In genomic region chr13:95564091-95564490, GRCh38 we compare ENCODE assay signal across 16 cellular contexts. TPM values are rescaled to one million over a fixed set of nuclear protein-coding genes. Genes with fewer than 3 reads are reported as not detected.
DNase-seq lines count a peak whose midpoint lies in the region; ATAC-seq and TF ChIP-seq lines count a peak whose summit lies in the region.
"Had no signal": no experiment of that assay in that cellular context is flagged by ENCODE, and none has a peak within 500 bp of the region (broad histone marks: within the 10 kb centered on the region; RNA-seq: fewer than 3 reads in every experiment).

No MANE protein-coding gene starts in this region.

- no peak overlapping the region for H4K5ac ChIP-seq in IMR-90 (ENCODE audit: low read depth, low read length)

- H3K9me1 ChIP-seq in IMR-90 (ENCODE audit: insufficient read depth, low read length), result no peaks in the 10 kb centered on the region

- POLR2A ChIA-PET in IMR-90 (lab: Charles Lee; ENCODE audit: unreplicated experiment) (no interaction called here), RWPE1 (lab: Yijun Ruan, JAX; ENCODE audit: low non-redundant PET) (no interaction called here)

- no peaks in the 10 kb centered on the region for H4K20me1 ChIP-seq in BLaER1 treated with 17β-estradiol and CSF1 and Interleukin-3, amounts not matched to agents 10 nM and 100 nM
- H4K20me1 ChIP-seq in IMR-90 (ENCODE audit: insufficient read depth, low read length), result no peaks in the 10 kb centered on the region

- H3K14ac ChIP-seq in IMR-90 (replicated peaks; ENCODE audit: low read depth, low read length), result no peak overlapping the region

- TF ChIP-seq RAD21 in IMR-90 (IDR thresholded peaks at IDR 0.05; ENCODE audit: low read length), result no peak; the same call in 1 of the 2 replicates

- TF ChIP-seq CTCF in IMR-90 (conservative IDR thresholded peaks at IDR 0.05; ENCODE audit: low read depth, low read length), result peak; percentile 21; the same call in 1 of the 2 replicates
- peak; percentile 5 for TF ChIP-seq CTCF in astrocyte of the cerebellum (IDR thresholded peaks at IDR 0.05; ENCODE audit: low read depth, low read length, missing control alignments)
- TF ChIP-seq CTCF in foreskin keratinocyte (conservative IDR thresholded peaks at IDR 0.05), result peak; percentile 49
- TF ChIP-seq CTCF in RWPE1 (conservative IDR thresholded peaks at IDR 0.05; ENCODE audit: low read depth), result no peak

- no peak for TF ChIP-seq POLR2A in IMR-90 (IDR thresholded peaks at IDR 0.05; ENCODE audit: low read depth, low read length)

- in situ Hi-C loops in IMR-90 (cut with MboI; ENCODE audit: low sequenced_read_pairs), result no loop called here
- in situ Hi-C loops in astrocyte of the cerebellum (cut with HindIII; ENCODE audit: low sequenced_read_pairs), result no loop called here

- H3K4me1 ChIP-seq in BLaER1 treated with 17β-estradiol and CSF1 and Interleukin-3, amounts not matched to agents 10 nM and 100 nM, result peaks cover 0 to 23% (median 4%) of the 10 kb centered on the region in 10 experiments; a peak in 8 of 20 replicates
- peaks cover 3% of the 10 kb centered on the region; the same call in 1 of the 2 replicates for H3K4me1 ChIP-seq in IMR-90 (ENCODE audit: control insufficient read depth, insufficient read depth, low read length)
- no peaks in the 10 kb centered on the region for H3K4me1 ChIP-seq in foreskin keratinocyte
- H3K4me1 ChIP-seq: adrenal gland, suprapubic skin had no signal

- no peak overlapping the region for H3K56ac ChIP-seq in IMR-90 (ENCODE audit: extremely low read depth, insufficient read depth, low read length)

- H3K27me3 ChIP-seq in BLaER1 treated with 17β-estradiol and CSF1 and Interleukin-3, amounts not matched to agents 10 nM and 100 nM, result no peaks in the 10 kb centered on the region
- H3K27me3 ChIP-seq in IMR-90 (ENCODE audit: control insufficient read depth, insufficient read depth, low read length), result peaks cover 11% of the 10 kb centered on the region; the same call in 1 of the 2 replicates
- peaks cover 39% of the 10 kb centered on the region for H3K27me3 ChIP-seq in foreskin keratinocyte
- H3K27me3 ChIP-seq: adrenal gland, suprapubic skin had no signal

- DNase-seq in IMR-90 (no peak), astrocyte of the cerebellum (ENCODE audit: low read depth) (no peak), foreskin keratinocyte (no peak), cerebellum (ENCODE audit: low spot score) (no peak), RWPE1 (ENCODE audit: low spot score) (no peak), activated gamma-delta T cell (lab: John Stamatoyannopoulos, UW) (no peak)
- DNase-seq: activated CD8-positive, alpha-beta T cell treated with anti-CD3 and anti-CD28 coated beads for 36 hours; adrenal gland; NCI-H2029 treated with DMSO at 0.1 percent for 48 hours; NCI-H526; SW 1271 had no signal

- WGBS in IMR-90 (ENCODE audit: extremely low coverage in 2 of 2, insufficient read length in 1 of 2), 2 experiments, result no CpG with 5 or more reads among the region's 3 CpGs

- H3K4me2 ChIP-seq in BLaER1 treated with 17β-estradiol and CSF1 and Interleukin-3, amounts not matched to agents 10 nM and 100 nM, result peak overlapping the region in 5 of 11 experiments; percentile 35 to 89 (median 64); a peak in 9 of 22 replicates
- H3K4me2 ChIP-seq in IMR-90 (ENCODE audit: low read depth, low read length), result no peak overlapping the region

- H3K4ac ChIP-seq in IMR-90 (ENCODE audit: low read depth, low read length), result no peak overlapping the region

- H2BK5ac ChIP-seq in IMR-90 (ENCODE audit: low read depth, low read length, poor library complexity, severe bottlenecking), result no peak overlapping the region

- intact Hi-C loops in IMR-90 (cut with micrococcal nuclease), result no loop called here

- H4K91ac ChIP-seq in IMR-90 (ENCODE audit: insufficient read depth, low read depth, low read length), result no peak overlapping the region

- no peak overlapping the region for H2BK15ac ChIP-seq in IMR-90 (ENCODE audit: low read depth, low read length)

- dilution Hi-C loops in IMR-90 (cut with HindIII; ENCODE audit: low sequenced_read_pairs, unreplicated experiment), result no loop called here

- H3K27ac ChIP-seq in BLaER1 treated with 17β-estradiol and CSF1 and Interleukin-3, amounts not matched to agents 10 nM and 100 nM, result peak overlapping the region in 6 of 11 experiments; percentile 13 to 76 (median 70); a peak in 10 of 22 replicates
- H3K27ac ChIP-seq in IMR-90 (ENCODE audit: insufficient read depth, low read length) (no peak overlapping the region), foreskin keratinocyte (no peak overlapping the region), RWPE1 (no peak overlapping the region)
- H3K27ac ChIP-seq: adrenal gland, suprapubic skin had no signal

- BruUV-seq in IMR-90 (replicated peaks; lab: Mats Ljungman, UMichigan), result no TSS peak

- no peak overlapping the region for H2BK20ac ChIP-seq in IMR-90 (ENCODE audit: low read depth, low read length)

- no peak overlapping the region for H2BK120ac ChIP-seq in IMR-90 (ENCODE audit: low read depth, low read length)

- no peaks in the 10 kb centered on the region for H3K36me3 ChIP-seq in BLaER1 treated with 17β-estradiol and CSF1 and Interleukin-3, amounts not matched to agents 10 nM and 100 nM
- no peaks in the 10 kb centered on the region for H3K36me3 ChIP-seq in IMR-90 (ENCODE audit: control insufficient read depth, insufficient read depth, low read length)
- H3K36me3 ChIP-seq: adrenal gland, suprapubic skin had no signal

- peak; percentile 44; the same call in 1 of the 2 replicates for ATAC-seq in IMR-90 (ENCODE audit: low read depth)
- no peak for ATAC-seq in foreskin keratinocyte
- no peak for ATAC-seq in GM21717 (IDR thresholded peaks at IDR 0.05; ENCODE audit: unreplicated experiment)
- ATAC-seq: activated CD8-positive, alpha-beta T cell treated with anti-CD3 and anti-CD28 coated beads for 36 hours; sciatic nerve had no signal

- peak overlapping the region in 4 of 11 experiments; percentile 14 to 55 (median 50); a peak in 5 of 22 replicates for H3K9ac ChIP-seq in BLaER1 treated with 17β-estradiol and CSF1 and Interleukin-3, amounts not matched to agents 10 nM and 100 nM
- no peak overlapping the region for H3K9ac ChIP-seq in IMR-90 (ENCODE audit: low read depth, low read length)

- H2AK5ac ChIP-seq in IMR-90 (ENCODE audit: low read depth, low read length), result no peak overlapping the region

- H3K4me3 ChIP-seq in BLaER1 treated with 17β-estradiol and CSF1 and Interleukin-3, amounts not matched to agents 10 nM and 100 nM, result peak overlapping the region in 1 of 10 experiments; percentile 15; a peak in 2 of 20 replicates
- H3K4me3 ChIP-seq in IMR-90 (ENCODE audit: insufficient read depth, low read depth, low read length) (no peak overlapping the region), astrocyte of the cerebellum (ENCODE audit: low read depth, low read length) (no peak overlapping the region)
- H3K4me3 ChIP-seq: adrenal gland, suprapubic skin had no signal

- H3K9me3 ChIP-seq in BLaER1 treated with 17β-estradiol and CSF1 and Interleukin-3, amounts not matched to agents 10 nM and 100 nM (replicated peaks in 1 of 11), result no peaks in the 10 kb centered on the region
- no peaks in the 10 kb centered on the region for H3K9me3 ChIP-seq in IMR-90 (ENCODE audit: control insufficient read depth, insufficient read depth, low read length)
- H3K9me3 ChIP-seq: adrenal gland, suprapubic skin had no signal

- H3K79me1 ChIP-seq in IMR-90 (ENCODE audit: low read depth in 1 of 2, low read length in 2 of 2), result no peaks in the 10 kb centered on the region

- H2AK9ac ChIP-seq in IMR-90 (replicated peaks; ENCODE audit: low read depth, low read length, poor library complexity), result no peak overlapping the region

- no peak overlapping the region for H3K18ac ChIP-seq in IMR-90 (ENCODE audit: low read depth, low read length)

- H3K23ac ChIP-seq in IMR-90 (ENCODE audit: low read depth, low read length), result no peak overlapping the region

- CTCF ChIA-PET in IMR-90 (lab: Yijun Ruan, JAX), result interaction anchor here (0.6 to 1.7 kb wide), 6 partner anchors 10 to 1515 kb away, joined by 3 to 7 read pairs (median 4); no protein-coding TSS in a partner anchor
- CTCF ChIA-PET in RWPE1 (lab: Yijun Ruan, JAX), result interaction anchor here (1.2 kb wide), 1 partner anchor 27 kb away, joined by 6 read pairs; no protein-coding TSS in a partner anchor

- H2AFZ ChIP-seq in IMR-90 (replicated peaks; ENCODE audit: low read length, poor library complexity), result no peak overlapping the region

- H4K8ac ChIP-seq in IMR-90 (ENCODE audit: low read depth in 2 of 2, low read length in 2 of 2), result no peak overlapping the region

TF ChIP-seq in IMR-90, 13 proteins besides CTCF, POLR2A, EP300 and RAD21 (continues in another document):
- TF ChIP-seq FOS (IDR thresholded peaks at IDR 0.05; ENCODE audit: low read depth, low read length), result no peak
- TF ChIP-seq USF2 (IDR thresholded peaks at IDR 0.05; ENCODE audit: low read depth, low read length), result no peak
- no peak for TF ChIP-seq MAFK (IDR thresholded peaks at IDR 0.05; ENCODE audit: low read depth, low read length)
- no peak for TF ChIP-seq ELK1 (IDR thresholded peaks at IDR 0.05; ENCODE audit: borderline replicate concordance, low read depth, low read length)
- no peak for TF ChIP-seq BHLHE40 (IDR thresholded peaks at IDR 0.05; ENCODE audit: low read depth, low read length)
- TF ChIP-seq CHD1 (IDR thresholded peaks at IDR 0.05; ENCODE audit: low read depth, low read length), result no peak
- TF ChIP-seq CEBPB (IDR thresholded peaks at IDR 0.05; ENCODE audit: low read depth, low read length), result no peak
- no peak for TF ChIP-seq RFX5 (IDR thresholded peaks at IDR 0.05; ENCODE audit: low read depth, low read length)

RNA-seq across cellular contexts. Expression of gene CLDN10, which starts 11.6 kb away (rescaled TPM):
- not detected in 2 replicates for total RNA-seq in IMR-90 (2012; rRNA removed)
- polyA plus RNA-seq in IMR-90 (2012; rRNA removed), result not detected in 2 replicates
- not detected in 2 replicates for polyA plus RNA-seq in IMR-90 (2012; cell fraction: cytosol; rRNA removed)
- polyA plus RNA-seq in IMR-90 (2012; cell fraction: nucleus; rRNA removed; ENCODE audit: low replicate concordance), result not detected in 2 replicates
- total RNA-seq in foreskin keratinocyte, result not detected in 2 replicates
- not detected in 2 replicates for polyA plus RNA-seq in foreskin keratinocyte
- 6.6 TPM for total RNA-seq in cerebellum
- total RNA-seq: activated CD8-positive, alpha-beta T cell treated with anti-CD3 and anti-CD28 coated beads for 36 hours; mesenteric fat pad; sciatic nerve had no signal

Comparison
In these comparisons a context has a peak if more than half of its experiments do, and no peak if none do; other contexts are left out.
1. H3K27ac ChIP-seq: peak in BLaER1 treated with 17β-estradiol and CSF1 and Interleukin-3, amounts not matched to agents 10 nM and 100 nM (6 of 11); none in IMR-90 (single experiment), foreskin keratinocyte (single experiment) and RWPE1 (single experiment).